In genomic region chr1:30322859-30323257, GRCh38 we compare ENCODE assay signal across 1 cellular context.
TF ChIP-seq lines count a peak whose summit lies in the region.

No MANE protein-coding gene starts in this region.

TF ChIP-seq in HepG2, 621 proteins besides CTCF, POLR2A, EP300 and RAD21 (continued from another document):
- TF ChIP-seq ZNF280D (CRISPR knock-in tag; IDR thresholded peaks at IDR 0.05) = no peak
- TF ChIP-seq FIP1L1 (IDR thresholded peaks at IDR 0.05; ENCODE audit: borderline replicate concordance, insufficient read depth, low read depth, low read length) = no peak
- no peak for TF ChIP-seq ZBTB49 (CRISPR knock-in tag; IDR thresholded peaks at IDR 0.05; ENCODE audit: borderline replicate concordance)
- no peak for TF ChIP-seq ZNF564 (CRISPR knock-in tag; IDR thresholded peaks at IDR 0.05)
- TF ChIP-seq ZBTB4 (CRISPR knock-in tag; IDR thresholded peaks at IDR 0.05; ENCODE audit: borderline replicate concordance) = no peak
- no peak for TF ChIP-seq ZNF24 (IDR thresholded peaks at IDR 0.05)
- no peak for TF ChIP-seq ETS1 (CRISPR knock-in tag; IDR thresholded peaks at IDR 0.05)
- no peak for TF ChIP-seq RXRA (CRISPR knock-in tag; IDR thresholded peaks at IDR 0.05)
- TF ChIP-seq ZNF318 (CRISPR knock-in tag; IDR thresholded peaks at IDR 0.05) = no peak
- no peak for TF ChIP-seq USF2 (IDR thresholded peaks at IDR 0.05; ENCODE audit: low read depth, low read length)
- no peak for TF ChIP-seq USF2 (CRISPR knock-in tag; IDR thresholded peaks at IDR 0.05; ENCODE audit: borderline replicate concordance)
- no peak for TF ChIP-seq REPIN1 (CRISPR knock-in tag; IDR thresholded peaks at IDR 0.05; ENCODE audit: borderline replicate concordance, low read depth)
- no peak for TF ChIP-seq ZNF30 (CRISPR knock-in tag; IDR thresholded peaks at IDR 0.05)
- no peak for TF ChIP-seq KLF11 (CRISPR knock-in tag; IDR thresholded peaks at IDR 0.05)
- TF ChIP-seq KDM5A (IDR thresholded peaks at IDR 0.05; ENCODE audit: borderline replicate concordance, low read length) = no peak
- no peak for TF ChIP-seq SATB2 (CRISPR knock-in tag; IDR thresholded peaks at IDR 0.05)
